In genomic region chr10:17655567-17656146, GRCh38 we compare ENCODE assay signal across 8 cellular contexts. TPM values are rescaled to one million over a fixed set of nuclear protein-coding genes. Genes with fewer than 3 reads are reported as not detected.
DNase-seq lines count a peak whose midpoint lies in the region; ATAC-seq lines count a peak whose summit lies in the region.

No MANE protein-coding gene starts in this region.

- no peaks in the 10 kb centered on the region for H3K27me3 Mint-ChIP-seq in memory B cell

- H3K4me3 ChIP-seq in aorta (ENCODE audit: low read length in 2 of 2), result no peak overlapping the region

- H3K27ac Mint-ChIP-seq in memory B cell, result peak overlapping the region; percentile 48

- intact Hi-C loops in aorta (cut with DNase I) (no loop called here), posterior vena cava (cut with DNase I) (no loop called here)

- H3K36me3 ChIP-seq in aorta (ENCODE audit: control insufficient read depth in 1 of 2, insufficient read depth in 2 of 2, low read length in 1 of 2), result no peaks in the 10 kb centered on the region

- H3K9me3 Mint-ChIP-seq in memory B cell, result peaks cover 3% of the 10 kb centered on the region

- 82 to 87% methylated on average over 5 of the region's 5 CpGs for WGBS in aorta, 2 donors

- H3K4me1 Mint-ChIP-seq in memory B cell, result peaks cover 39% of the 10 kb centered on the region

- peaks cover 0 to 4% of the 10 kb centered on the region in 2 donors for H3K4me1 ChIP-seq in aorta (ENCODE audit: control insufficient read depth in 1 of 2, insufficient read depth in 2 of 2, low read length in 2 of 2)

- peak; percentile 8 for DNase-seq in NAMALWA (ENCODE audit: low spot score)
- DNase-seq in memory B cell (ENCODE audit: low spot score in 2 of 2), result no peak
- no peak for DNase-seq in HuH-7 (ENCODE audit: low spot score)
- DNase-seq in NCI-H1417 (lab: John Stamatoyannopoulos, UW), result no peak
- no peak for DNase-seq in aorta
- no peak for DNase-seq in posterior vena cava (ENCODE audit: low spot score)

- peak overlapping the region; percentile 40 for H3K4me3 Mint-ChIP-seq in memory B cell

- ATAC-seq in GM18520 (IDR thresholded peaks at IDR 0.05; ENCODE audit: unreplicated experiment) (peak; percentile 94), HG02610 (IDR thresholded peaks at IDR 0.05; ENCODE audit: unreplicated experiment) (peak; percentile 93), memory B cell (ENCODE audit: low read depth) (peak; percentile 90), aorta (ENCODE audit: low FRiP score) (no peak)

- no peaks in the 10 kb centered on the region for H3K9me3 ChIP-seq in aorta (ENCODE audit: control insufficient read depth, low read length)

- no peaks in the 10 kb centered on the region for H3K27me3 ChIP-seq in aorta (ENCODE audit: control insufficient read depth in 1 of 2, insufficient read depth in 2 of 2, low read length in 1 of 2)

- H3K36me3 Mint-ChIP-seq in memory B cell, result peaks cover 29% of the 10 kb centered on the region

- no peak overlapping the region for H3K27ac ChIP-seq in aorta (ENCODE audit: low read depth in 1 of 2, low read length in 2 of 2)

RNA-seq across cellular contexts. Expression of gene STAM, which starts 11.7 kb away (rescaled TPM):
- total RNA-seq in aorta, result 10 to 100 TPM; 21.8 to 28.6 TPM
- polyA plus RNA-seq in aorta, result 10 to 100 TPM in 1 of 2 donors, 1 to 10 TPM in 1; 8.7 to 10.5 TPM
- total RNA-seq in posterior vena cava, result 10 to 100 TPM; 18.9 to 21.8 TPM

RNA-seq across cellular contexts. Expression of gene HACD1, which starts 38.5 kb away (rescaled TPM):
- total RNA-seq in aorta, result 100 to 1,000 TPM in 1 of 2 donors, 10 to 100 TPM in 1; 52.8 to 103 TPM
- 10 to 100 TPM; 38.6 to 39.1 TPM for polyA plus RNA-seq in aorta
- 10 to 100 TPM; 51.3 to 83.0 TPM for total RNA-seq in posterior vena cava
